27 cellular contexts compared by ENCODE assay signal in the genomic region with DNA sequence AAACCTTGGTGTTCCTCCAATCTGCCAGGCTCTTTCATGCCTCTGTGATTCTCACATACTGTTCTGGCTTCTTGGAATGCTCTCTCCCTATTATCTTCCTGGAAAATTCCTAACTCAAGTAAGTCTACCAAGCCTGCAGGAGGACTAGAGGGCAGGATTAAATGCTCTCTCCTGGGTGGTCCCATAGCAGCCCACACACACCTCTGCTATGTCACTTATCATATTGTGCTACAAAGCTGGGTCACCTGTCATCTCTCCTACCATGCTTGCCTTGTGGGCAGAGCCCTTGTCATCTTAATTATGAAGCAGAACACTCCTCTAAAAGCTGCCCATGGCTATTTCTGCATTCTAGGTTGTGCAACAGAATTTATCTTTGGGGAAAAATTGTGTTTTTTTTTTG.
"Had no signal": no experiment of that assay in that cellular context is flagged by ENCODE, and none has a peak within 500 bp of the region (broad histone marks: within the 10 kb centered on the region; RNA-seq: fewer than 3 reads in every experiment).

No MANE protein-coding gene starts in this region.

- DNase-seq: activated CD4-positive, alpha-beta memory T cell treated with anti-CD3 and anti-CD28 coated beads, Interleukin-2, amount 10 ng/mL, durations not matched to agents 7 days and 5 days; activated CD4-positive, alpha-beta T cell treated with anti-CD3 and anti-CD28 coated beads, Interleukin-2, amount 10 ng/mL, durations not matched to agents 24 days and 14 days; activated CD8-positive, alpha-beta memory T cell treated with anti-CD3 and anti-CD28 coated beads, Interleukin-2, amount 10 ng/mL, durations not matched to agents 7 days and 5 days; activated gamma-delta T cell; activated T-cell treated with anti-CD3 and anti-CD28 coated beads for 4 hours; brain microvascular endothelial cell; caudate nucleus; effector memory CD4-positive, alpha-beta T cell; glutamatergic neuron; hippocampal formation; left ventricle myocardium inferior; naive thymus-derived CD8-positive, alpha-beta T cell; retina; sigmoid colon; stimulated activated CD4-positive, alpha-beta T cell treated with anti-CD3 and anti-CD28 coated beads, Interleukin-4, amount 100 ng/mL, for 1 hour; stimulated activated naive CD4-positive, alpha-beta T cell treated with Interleukin-2 at 50 U/mL for 16 hours; substantia nigra; T-helper 9 cell; thyroid gland had no signal

- H3K4me1 ChIP-seq: sigmoid colon had no signal

- H3K27me3 ChIP-seq: ascending aorta, brain microvascular endothelial cell, sigmoid colon, thyroid gland had no signal

- H3K4me2 ChIP-seq: smooth muscle cell had no signal

- H3K4me3 Mint-ChIP-seq: activated CD4-positive, alpha-beta memory T cell treated with anti-CD3 and anti-CD28 coated beads, Interleukin-2, amount 10 ng/mL, durations not matched to agents 7 days and 5 days; activated CD4-positive, alpha-beta T cell treated with anti-CD3 and anti-CD28 coated beads, Interleukin-2, amount 10 ng/mL, durations not matched to agents 24 days and 14 days; activated CD8-positive, alpha-beta memory T cell treated with anti-CD3 and anti-CD28 coated beads, Interleukin-2, amount 10 ng/mL, durations not matched to agents 7 days and 5 days; activated naive CD4-positive, alpha-beta T cell treated with anti-CD3 and anti-CD28 coated beads, Interleukin-2, amount 50 U/mL, for 24 hours; activated T-helper 1 cell treated with anti-CD3 and anti-CD28 coated beads, Interleukin-12 subunit alpha, Interleukin-12 subunit beta, Interleukin-2, Interleukin-4 antibody, amounts not matched to agents 30 ng/mL and 10 ng/mL and 1 ng/mL, durations not matched to agents 14 hours and 24 hours and 36 hours; mesothelial cell of epicardium; naive thymus-derived CD8-positive, alpha-beta T cell had no signal

- H3K27me3 Mint-ChIP-seq: activated CD4-positive, alpha-beta memory T cell treated with anti-CD3 and anti-CD28 coated beads, Interleukin-2, amount 10 ng/mL, durations not matched to agents 7 days and 5 days; activated naive CD4-positive, alpha-beta T cell treated with anti-CD3 and anti-CD28 coated beads, Interleukin-2, amount 50 U/mL, for 24 hours had no signal

- H3K9me3 ChIP-seq: ascending aorta, left ventricle myocardium inferior, sigmoid colon, thyroid gland had no signal

- H3K36me3 ChIP-seq: ascending aorta, brain microvascular endothelial cell, left ventricle myocardium inferior, sigmoid colon, thyroid gland had no signal

- H3K4me1 Mint-ChIP-seq: activated CD4-positive, alpha-beta memory T cell treated with anti-CD3 and anti-CD28 coated beads, Interleukin-2, amount 10 ng/mL, durations not matched to agents 7 days and 5 days; activated CD4-positive, alpha-beta T cell treated with anti-CD3 and anti-CD28 coated beads, Interleukin-2, amount 10 ng/mL, durations not matched to agents 24 days and 14 days; activated CD8-positive, alpha-beta memory T cell treated with anti-CD3 and anti-CD28 coated beads, Interleukin-2, amount 10 ng/mL, durations not matched to agents 7 days and 5 days; activated naive CD4-positive, alpha-beta T cell treated with anti-CD3 and anti-CD28 coated beads, Interleukin-2, amount 50 U/mL, for 24 hours; naive thymus-derived CD8-positive, alpha-beta T cell had no signal

- H3K27ac ChIP-seq: ascending aorta, brain microvascular endothelial cell, left ventricle myocardium inferior, sigmoid colon, thyroid gland, VCaP had no signal

- H3K9me3 Mint-ChIP-seq: activated CD4-positive, alpha-beta memory T cell treated with anti-CD3 and anti-CD28 coated beads, Interleukin-2, amount 10 ng/mL, durations not matched to agents 7 days and 5 days; activated CD4-positive, alpha-beta T cell treated with anti-CD3 and anti-CD28 coated beads, Interleukin-2, amount 10 ng/mL, durations not matched to agents 24 days and 14 days; activated naive CD4-positive, alpha-beta T cell treated with anti-CD3 and anti-CD28 coated beads, Interleukin-2, amount 50 U/mL, for 24 hours; activated T-helper 1 cell treated with anti-CD3 and anti-CD28 coated beads, Interleukin-12 subunit alpha, Interleukin-12 subunit beta, Interleukin-2, Interleukin-4 antibody, amounts not matched to agents 30 ng/mL and 10 ng/mL and 1 ng/mL, durations not matched to agents 14 hours and 24 hours and 36 hours; mesothelial cell of epicardium; naive thymus-derived CD8-positive, alpha-beta T cell had no signal

- ATAC-seq: activated CD4-positive, CD25-positive, alpha-beta regulatory T cell treated with anti-CD3 and anti-CD28 coated beads, Interleukin-2, amount 50 U/mL, for 24 hours; activated CD8-positive, alpha-beta memory T cell treated with anti-CD3 and anti-CD28 coated beads, Interleukin-2, amount 10 ng/mL, durations not matched to agents 7 days and 5 days; esophagus mucosa; naive thymus-derived CD8-positive, alpha-beta T cell had no signal

- H3K4me3 ChIP-seq: ascending aorta, left ventricle myocardium inferior, sigmoid colon, smooth muscle cell, thyroid gland had no signal

- H3K27ac Mint-ChIP-seq: activated CD4-positive, alpha-beta memory T cell treated with anti-CD3 and anti-CD28 coated beads, Interleukin-2, amount 10 ng/mL, durations not matched to agents 7 days and 5 days; activated CD4-positive, alpha-beta T cell treated with anti-CD3 and anti-CD28 coated beads, Interleukin-2, amount 10 ng/mL, durations not matched to agents 24 days and 14 days; activated CD8-positive, alpha-beta memory T cell treated with anti-CD3 and anti-CD28 coated beads, Interleukin-2, amount 10 ng/mL, durations not matched to agents 7 days and 5 days; activated naive CD4-positive, alpha-beta T cell treated with anti-CD3 and anti-CD28 coated beads, Interleukin-2, amount 50 U/mL, for 24 hours; activated T-helper 1 cell treated with anti-CD3 and anti-CD28 coated beads, Interleukin-12 subunit alpha, Interleukin-12 subunit beta, Interleukin-2, Interleukin-4 antibody, amounts not matched to agents 30 ng/mL and 10 ng/mL and 1 ng/mL, durations not matched to agents 14 hours and 24 hours and 36 hours; mesothelial cell of epicardium; naive thymus-derived CD8-positive, alpha-beta T cell had no signal
